ENCODE assay signal across 10 cellular contexts in genomic region chr1:161200421-161200991, GRCh38. TPM values are rescaled to one million over a fixed set of nuclear protein-coding genes. Genes with fewer than 3 reads are reported as not detected.
DNase-seq lines count a peak whose midpoint lies in the region; ATAC-seq and FAIRE-seq lines count a peak whose summit lies in the region.
"Had no signal": no experiment of that assay in that cellular context is flagged by ENCODE, and none has a peak within 500 bp of the region (broad histone marks: within the 10 kb centered on the region; RNA-seq: fewer than 3 reads in every experiment).

No MANE protein-coding gene starts in this region.

- no peaks in the 10 kb centered on the region for H3K9me3 ChIP-seq in CD4-positive, alpha-beta memory T cell (ENCODE audit: control insufficient read depth in 1 of 2, low read length in 2 of 2)

- no peak for ATAC-seq in left cardiac atrium

- POLR2A ChIA-PET in CD4-positive, alpha-beta memory T cell (lab: Charles Lee; ENCODE audit: partially characterized antibody), result interaction anchor here (0.6 to 5.9 kb wide), 9 partner anchors 11 to 154 kb away, joined by 3 to 134 read pairs (median 34); partner anchors contain the start of genes DEDD, NIT1, PFDN2 and PPOX
- POLR2A ChIA-PET in activated CD4-positive, alpha-beta memory T cell treated with anti-CD3 and anti-CD28 coated beads, Interleukin-2, amount 10 ng/mL, durations not matched to agents 7 days and 5 days (lab: Charles Lee), result interaction anchor here (0.5 to 5.8 kb wide), 9 partner anchors 8 to 132 kb away, joined by 3 to 91 read pairs (median 31); partner anchors contain the start of genes ARHGAP30, B4GALT3, NIT1 and PFDN2

- FAIRE-seq in frontal cortex (lab: Jason Lieb, UNC), result no peak

- H3K4me3 Mint-ChIP-seq in CD4-positive, alpha-beta memory T cell, result peak overlapping the region; percentile 14 to 98 (median 50)
- no peak overlapping the region for H3K4me3 Mint-ChIP-seq in activated CD4-positive, alpha-beta memory T cell treated with anti-CD3 and anti-CD28 coated beads, Interleukin-2, amount 10 ng/mL, durations not matched to agents 7 days and 5 days

- DNase-seq in CD4-positive, alpha-beta memory T cell, result no peak
- DNase-seq in activated CD4-positive, alpha-beta memory T cell treated with anti-CD3 and anti-CD28 coated beads, Interleukin-2, amount 10 ng/mL, durations not matched to agents 7 days and 5 days, result no peak
- peak; percentile 30 for DNase-seq in left cardiac atrium
- DNase-seq in pons (ENCODE audit: low spot score), result peak; percentile 97
- DNase-seq in EL, result no peak
- DNase-seq in HuH-7 (ENCODE audit: low spot score), result no peak
- DNase-seq in frontal cortex (ENCODE audit: low spot score in 2 of 2), result no peak
- no peak for DNase-seq in stimulated activated CD4-positive, alpha-beta T cell treated with anti-CD3 and anti-CD28 coated beads, Interleukin-4, amount 100 ng/mL, for 4 hours
- DNase-seq: activated CD4-positive, CD25-positive, alpha-beta regulatory T cell treated with anti-CD3 and anti-CD28 coated beads, Interleukin-2, amount 50 U/mL, for 72 hours had no signal

- no peak overlapping the region for H3K4me3 ChIP-seq in CD4-positive, alpha-beta memory T cell (ENCODE audit: low read length in 2 of 2)

- CTCF ChIA-PET in CD4-positive, alpha-beta memory T cell (lab: Charles Lee; ENCODE audit: partially characterized antibody), result interaction anchor here (1.3 to 7.3 kb wide), 6 partner anchors 8 to 34 kb away, joined by 4 to 103 read pairs (median 49); partner anchors contain the start of genes APOA2, PPOX and TOMM40L
- CTCF ChIA-PET in activated CD4-positive, alpha-beta memory T cell treated with anti-CD3 and anti-CD28 coated beads, Interleukin-2, amount 10 ng/mL, durations not matched to agents 7 days and 5 days (lab: Charles Lee), result interaction anchor here (4.1 to 4.5 kb wide), 2 partner anchors 8 to 19 kb away, joined by 24 to 49 read pairs; no protein-coding TSS in a partner anchor

- no peaks in the 10 kb centered on the region for H3K27me3 ChIP-seq in CD4-positive, alpha-beta memory T cell (ENCODE audit: insufficient read depth, low read length)

- peak overlapping the region; percentile 94 to 99 (median 99) for H3K27ac Mint-ChIP-seq in CD4-positive, alpha-beta memory T cell
- peak overlapping the region; percentile 96 for H3K27ac Mint-ChIP-seq in activated CD4-positive, alpha-beta memory T cell treated with anti-CD3 and anti-CD28 coated beads, Interleukin-2, amount 10 ng/mL, durations not matched to agents 7 days and 5 days

- H3K27ac ChIP-seq in CD4-positive, alpha-beta memory T cell (ENCODE audit: low read depth, low read length), result peak overlapping the region; percentile 46

- H3K9me3 Mint-ChIP-seq in CD4-positive, alpha-beta memory T cell, result no peaks in the 10 kb centered on the region
- H3K9me3 Mint-ChIP-seq in activated CD4-positive, alpha-beta memory T cell treated with anti-CD3 and anti-CD28 coated beads, Interleukin-2, amount 10 ng/mL, durations not matched to agents 7 days and 5 days, result no peaks in the 10 kb centered on the region

- H3K36me3 ChIP-seq in CD4-positive, alpha-beta memory T cell (ENCODE audit: insufficient read depth, low read length), result peaks cover 7% of the 10 kb centered on the region

- H3K4me1 Mint-ChIP-seq in CD4-positive, alpha-beta memory T cell, result peaks cover 28 to 56% (median 44%) of the 10 kb centered on the region in 4 donors
- H3K4me1 Mint-ChIP-seq in activated CD4-positive, alpha-beta memory T cell treated with anti-CD3 and anti-CD28 coated beads, Interleukin-2, amount 10 ng/mL, durations not matched to agents 7 days and 5 days, result peaks cover 79% of the 10 kb centered on the region

- H3K36me3 Mint-ChIP-seq in CD4-positive, alpha-beta memory T cell, result peaks cover 12 to 27% of the 10 kb centered on the region in 2 donors
- H3K36me3 Mint-ChIP-seq in activated CD4-positive, alpha-beta memory T cell treated with anti-CD3 and anti-CD28 coated beads, Interleukin-2, amount 10 ng/mL, durations not matched to agents 7 days and 5 days (ENCODE audit: low read depth), result peaks cover 29% of the 10 kb centered on the region

- H3K27me3 Mint-ChIP-seq in CD4-positive, alpha-beta memory T cell, result peaks cover 0 to 1% of the 10 kb centered on the region in 2 donors
- H3K27me3 Mint-ChIP-seq in activated CD4-positive, alpha-beta memory T cell treated with anti-CD3 and anti-CD28 coated beads, Interleukin-2, amount 10 ng/mL, durations not matched to agents 7 days and 5 days, result no peaks in the 10 kb centered on the region

- intact Hi-C loops in CD4-positive, alpha-beta memory T cell (cut with micrococcal nuclease), result no loop called here
- intact Hi-C loops in left cardiac atrium (cut with DNase I), result no loop called here

- peaks cover 55% of the 10 kb centered on the region for H3K4me1 ChIP-seq in CD4-positive, alpha-beta memory T cell (ENCODE audit: insufficient read depth, low read length)

RNA-seq across cellular contexts. Expression of gene ADAMTS4, which starts 1.7 kb away (rescaled TPM):
- 1 to 10 TPM; 1.4 to 2.4 TPM for total RNA-seq in CD4-positive, alpha-beta memory T cell
- under 1 TPM in 1 of 2 donors, not detected in 1; 0.07 TPM for polyA plus RNA-seq in CD4-positive, alpha-beta memory T cell
- total RNA-seq in activated CD4-positive, alpha-beta memory T cell treated with anti-CD3 and anti-CD28 coated beads, Interleukin-2, amount 10 ng/mL, durations not matched to agents 7 days and 5 days, result 1 to 10 TPM in 1 of 2 experiments, under 1 TPM in 1; 0.83 to 1.2 TPM
- 100 to 1,000 TPM in 1 of 2 donors, 10 to 100 TPM in 1; 16.5 to 117 TPM for total RNA-seq in left cardiac atrium
- 0.41 TPM for total RNA-seq in frontal cortex

RNA-seq across cellular contexts. Expression of gene NDUFS2, which starts 1.7 kb away (rescaled TPM):
- 100 to 1,000 TPM in 1 of 2 experiments, 10 to 100 TPM in 1; 89.9 to 100 TPM for total RNA-seq in CD4-positive, alpha-beta memory T cell
- 100 to 1,000 TPM in 1 of 2 donors, 10 to 100 TPM in 1; 90.1 to 112 TPM for polyA plus RNA-seq in CD4-positive, alpha-beta memory T cell
- 10 to 100 TPM; 83.0 to 87.3 TPM for total RNA-seq in activated CD4-positive, alpha-beta memory T cell treated with anti-CD3 and anti-CD28 coated beads, Interleukin-2, amount 10 ng/mL, durations not matched to agents 7 days and 5 days
- total RNA-seq in left cardiac atrium (100 to 1,000 TPM; 169 to 198 TPM), frontal cortex (143 TPM)

RNA-seq across cellular contexts. Expression of gene FCER1G, which starts 14.6 kb away (rescaled TPM):
- total RNA-seq in CD4-positive, alpha-beta memory T cell, result 10 to 100 TPM in 1 of 2 experiments, 1 to 10 TPM in 1; 9.9 to 10.5 TPM
- 1 to 10 TPM; 2.1 to 2.8 TPM for polyA plus RNA-seq in CD4-positive, alpha-beta memory T cell
- total RNA-seq in activated CD4-positive, alpha-beta memory T cell treated with anti-CD3 and anti-CD28 coated beads, Interleukin-2, amount 10 ng/mL, durations not matched to agents 7 days and 5 days, result 1 to 10 TPM; 1.1 to 1.3 TPM
- total RNA-seq in left cardiac atrium, result 10 to 100 TPM; 35.9 to 92.7 TPM
- 2.0 TPM for total RNA-seq in frontal cortex
- total RNA-seq: myocyte had no signal

RNA-seq across cellular contexts. Expression of gene APOA2, which starts 22.9 kb away (rescaled TPM):
- total RNA-seq in CD4-positive, alpha-beta memory T cell, result not detected
- not detected for polyA plus RNA-seq in CD4-positive, alpha-beta memory T cell
- not detected for total RNA-seq in activated CD4-positive, alpha-beta memory T cell treated with anti-CD3 and anti-CD28 coated beads, Interleukin-2, amount 10 ng/mL, durations not matched to agents 7 days and 5 days
- total RNA-seq in left cardiac atrium (under 1 TPM in 1 of 2 donors, not detected in 1; 0.76 TPM), frontal cortex (not detected)
- total RNA-seq: myocyte had no signal

RNA-seq across cellular contexts. Expression of gene B4GALT3, which starts 23.2 kb away (rescaled TPM):
- 10 to 100 TPM; 64.6 to 71.5 TPM for total RNA-seq in CD4-positive, alpha-beta memory T cell
- 10 to 100 TPM; 55.9 to 60.5 TPM for polyA plus RNA-seq in CD4-positive, alpha-beta memory T cell
- 10 to 100 TPM; 55.0 to 56.7 TPM for total RNA-seq in activated CD4-positive, alpha-beta memory T cell treated with anti-CD3 and anti-CD28 coated beads, Interleukin-2, amount 10 ng/mL, durations not matched to agents 7 days and 5 days
- total RNA-seq in left cardiac atrium, result 10 to 100 TPM; 19.7 to 25.2 TPM
- 16.3 TPM for total RNA-seq in frontal cortex

Comparison
In these comparisons a context has a peak if more than half of its experiments do, and no peak if none do; other contexts are left out.
1. DNase-seq: peak in left cardiac atrium (single experiment) and pons (single experiment); none in CD4-positive, alpha-beta memory T cell (0 of 5), activated CD4-positive, alpha-beta memory T cell treated with anti-CD3 and anti-CD28 coated beads, Interleukin-2, amount 10 ng/mL, durations not matched to agents 7 days and 5 days (single experiment), EL (single experiment), HuH-7 (single experiment), frontal cortex (0 of 2) and stimulated activated CD4-positive, alpha-beta T cell treated with anti-CD3 and anti-CD28 coated beads, Interleukin-4, amount 100 ng/mL, for 4 hours (0 of 2).
2. RNA of gene ADAMTS4, which starts 1.7 kb away (total RNA-seq): 16.5 to 117 TPM in left cardiac atrium; 1.4 to 2.4 TPM in CD4-positive, alpha-beta memory T cell, 0.83 to 1.2 TPM in activated CD4-positive, alpha-beta memory T cell treated with anti-CD3 and anti-CD28 coated beads, Interleukin-2, amount 10 ng/mL, durations not matched to agents 7 days and 5 days and 0.41 TPM in frontal cortex (single experiment); every median in the first group is over 4 times any median in the second.